Comparison of ENCODE assay signal across 10 cellular contexts in the genomic region with DNA sequence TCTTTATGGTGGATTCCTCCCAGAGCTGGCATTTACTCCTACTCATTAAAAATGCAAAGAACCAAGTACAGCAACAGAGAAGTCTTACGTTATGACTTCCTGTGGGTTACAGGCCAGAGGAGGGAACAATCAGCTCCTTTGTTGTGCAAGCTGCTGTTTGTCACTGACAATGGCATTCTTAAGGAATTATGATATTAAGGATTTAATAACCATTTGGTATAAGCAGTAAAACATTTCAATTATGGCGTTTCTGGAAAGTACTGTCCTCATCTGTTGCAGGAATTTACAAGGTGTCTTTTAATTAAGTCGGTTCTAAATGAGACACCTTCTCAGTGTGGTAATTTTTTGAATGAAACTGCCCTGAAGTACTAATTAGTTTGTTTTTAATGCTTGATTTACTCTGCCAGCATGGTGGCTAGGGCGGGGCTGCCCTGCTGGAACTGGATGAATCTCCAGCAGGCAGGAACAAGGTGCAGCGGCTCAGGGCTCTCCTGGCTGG. TPM values are rescaled to one million over a fixed set of nuclear protein-coding genes. Genes with fewer than 3 reads are reported as not detected.
DNase-seq lines count a peak whose midpoint lies in the region; ATAC-seq and TF ChIP-seq lines count a peak whose summit lies in the region.
"Had no signal": no experiment of that assay in that cellular context is flagged by ENCODE, and none has a peak within 500 bp of the region (broad histone marks: within the 10 kb centered on the region; RNA-seq: fewer than 3 reads in every experiment).

No MANE protein-coding gene starts in this region.

- peak overlapping the region; percentile 45 for H3K4me3 Mint-ChIP-seq in activated T-helper 17 cell treated with anti-CD3 and anti-CD28 coated beads, Interleukin-2, amount 50 U/mL, for 72 hours

- no peaks in the 10 kb centered on the region for H3K27me3 Mint-ChIP-seq in activated T-helper 17 cell treated with anti-CD3 and anti-CD28 coated beads, Interleukin-2, amount 50 U/mL, for 72 hours

- H3K9ac ChIP-seq in HUES64 (ENCODE audit: low read depth, low read length) = no peak overlapping the region

- peaks cover 20% of the 10 kb centered on the region for H3K4me1 Mint-ChIP-seq in activated T-helper 17 cell treated with anti-CD3 and anti-CD28 coated beads, Interleukin-2, amount 50 U/mL, for 72 hours

- DNase-seq in CD1c-positive myeloid dendritic cell (ENCODE audit: extremely low spot score) (peak; percentile 5), medulla oblongata (ENCODE audit: extremely low spot score) (peak; percentile 58), HK-2 (ENCODE audit: unreplicated experiment) (no peak), left ventricle myocardium inferior (no peak)
- no peak for DNase-seq in stimulated activated CD4-positive, alpha-beta T cell treated with anti-CD3 and anti-CD28 coated beads, Interleukin-12 subunit alpha, Interleukin-12 subunit beta, amount 100 ng/mL, for 4 hours
- DNase-seq: NCI-H446 treated with DMSO at 0.1 percent for 48 hours, psoas muscle had no signal

- intact Hi-C loops in left ventricle myocardium inferior (cut with micrococcal nuclease) = no loop called here

- H3K9me3 Mint-ChIP-seq in activated T-helper 17 cell treated with anti-CD3 and anti-CD28 coated beads, Interleukin-2, amount 50 U/mL, for 72 hours = no peaks in the 10 kb centered on the region

- H3K36me3 Mint-ChIP-seq in activated T-helper 17 cell treated with anti-CD3 and anti-CD28 coated beads, Interleukin-2, amount 50 U/mL, for 72 hours (ENCODE audit: low read depth) = no peaks in the 10 kb centered on the region

- H3K4me1 ChIP-seq in HUES64 (ENCODE audit: insufficient read depth, low read length) = peaks cover 30% of the 10 kb centered on the region
- peaks cover 4% of the 10 kb centered on the region for H3K4me1 ChIP-seq in left ventricle myocardium inferior

- H3K4me3 ChIP-seq in HUES64 (ENCODE audit: low read length) (no peak overlapping the region), left ventricle myocardium inferior (no peak overlapping the region)
- H3K4me3 ChIP-seq: psoas muscle had no signal

- peak; percentile 72 for ATAC-seq in activated T-helper 17 cell treated with anti-CD3 and anti-CD28 coated beads, Interleukin-2, amount 50 U/mL, for 72 hours (replicated peaks)
- no peak for ATAC-seq in HG03095 (IDR thresholded peaks at IDR 0.05; ENCODE audit: unreplicated experiment)
- ATAC-seq: psoas muscle had no signal

- 53% methylated on average over 5 of the region's 5 CpGs for WGBS in HUES64

- H3K36me3 ChIP-seq in HUES64 (ENCODE audit: insufficient read depth, low read length) (no peaks in the 10 kb centered on the region), left ventricle myocardium inferior (no peaks in the 10 kb centered on the region)

- H3K27me3 ChIP-seq in HUES64 (ENCODE audit: insufficient read depth, low read length) (no peaks in the 10 kb centered on the region), left ventricle myocardium inferior (ENCODE audit: low read depth) (no peaks in the 10 kb centered on the region)

- no peaks in the 10 kb centered on the region for H3K9me3 ChIP-seq in HUES64 (ENCODE audit: insufficient read depth, low read depth, low read length)
- no peaks in the 10 kb centered on the region for H3K9me3 ChIP-seq in left ventricle myocardium inferior (replicated peaks)
- H3K9me3 ChIP-seq: psoas muscle had no signal

- no peak for TF ChIP-seq CTCF in left ventricle myocardium inferior (IDR thresholded peaks at IDR 0.05; ENCODE audit: borderline replicate concordance)

- peak overlapping the region; percentile 86 for H3K27ac ChIP-seq in HUES64 (ENCODE audit: low read depth, low read length)
- no peak overlapping the region for H3K27ac ChIP-seq in left ventricle myocardium inferior (replicated peaks)
- H3K27ac ChIP-seq: psoas muscle had no signal

- H3K27ac Mint-ChIP-seq in activated T-helper 17 cell treated with anti-CD3 and anti-CD28 coated beads, Interleukin-2, amount 50 U/mL, for 72 hours = peak overlapping the region; percentile 48

RNA-seq across cellular contexts. Expression of a gene that starts 49.1 kb away (rescaled TPM):
- 171 TPM for polyA plus RNA-seq in HUES64 (2013, experiment 1 of 2)
- polyA plus RNA-seq in HUES64 (2013, experiment 2 of 2) = 190 TPM
- 100 to 1,000 TPM; 334 to 423 TPM for total RNA-seq in activated T-helper 17 cell treated with anti-CD3 and anti-CD28 coated beads, Interleukin-2, amount 50 U/mL, for 72 hours
- total RNA-seq in left ventricle myocardium inferior = 501 TPM

Comparison
In these comparisons a context has a peak if more than half of its experiments do, and no peak if none do; other contexts are left out.
1. DNase-seq: peak in CD1c-positive myeloid dendritic cell (single experiment) and medulla oblongata (single experiment); none in HK-2 (single experiment), left ventricle myocardium inferior (single experiment) and stimulated activated CD4-positive, alpha-beta T cell treated with anti-CD3 and anti-CD28 coated beads, Interleukin-12 subunit alpha, Interleukin-12 subunit beta, amount 100 ng/mL, for 4 hours (single experiment).